8 cellular contexts compared by ENCODE assay signal in genomic region chr12:14256139-14256538, GRCh38.
A peak's percentile ranks its signal among the peaks of the same experiment; 100 is the strongest.
DNase-seq lines count a peak whose midpoint lies in the region; ATAC-seq and TF ChIP-seq lines count a peak whose summit lies in the region.

No MANE protein-coding gene starts in this region.

- peaks cover 9% of the 10 kb centered on the region for H3F3A ChIP-seq in SU-DHL-6 (ENCODE audit: insufficient read depth)

- peak overlapping the region; percentile 52 for H3K9ac ChIP-seq in SU-DHL-6 (ENCODE audit: low read length)

- peak in 8 of 10 experiments; percentile 11 to 58 (median 42) for DNase-seq in CD4-positive, alpha-beta T cell
- DNase-seq in brain microvascular endothelial cell: peak; percentile 67
- DNase-seq in neural crest cell (ENCODE audit: low read depth, low spot score): no peak
- DNase-seq in COR-L47 (lab: John Stamatoyannopoulos, UW): no peak
- no peak for DNase-seq in DMS 273 treated with DMSO at 0.1 percent for 48 hours (lab: John Stamatoyannopoulos, UW)

- CTCF ChIA-PET in CD4-positive, alpha-beta T cell (lab: Charles Lee): interaction anchor here (0.6 to 2.2 kb wide), 5 partner anchors 18 to 198 kb away, joined by 3 to 10 read pairs (median 3); partner anchors contain the start of gene ATF7IP

- H3K79me2 ChIP-seq in SU-DHL-6 (ENCODE audit: insufficient read depth, low read length): no peaks in the 10 kb centered on the region

- H3K4me3 Mint-ChIP-seq in CD4-positive, alpha-beta T cell: peak overlapping the region; percentile 83
- peak overlapping the region; percentile 60 for H3K4me3 Mint-ChIP-seq in neural crest cell

- H4K20me1 ChIP-seq in SU-DHL-6 (ENCODE audit: low read depth, low read length): no peaks in the 10 kb centered on the region

- H3K4me3 ChIP-seq in SU-DHL-6 (ENCODE audit: insufficient read depth, low read length, poor library complexity, severe bottlenecking): no peak overlapping the region
- H3K4me3 ChIP-seq in brain microvascular endothelial cell (ENCODE audit: low read depth, low read length): no peak overlapping the region

- H3K36me3 Mint-ChIP-seq in CD4-positive, alpha-beta T cell (ENCODE audit: low read depth): no peaks in the 10 kb centered on the region
- H3K36me3 Mint-ChIP-seq in neural crest cell (ENCODE audit: low read depth): peaks cover 28% of the 10 kb centered on the region

- ATAC-seq in CD4-positive, alpha-beta T cell (ENCODE audit: poor library complexity): peak; percentile 71
- ATAC-seq in HG02678 (IDR thresholded peaks at IDR 0.05; ENCODE audit: unreplicated experiment) (no peak), GM19035 (IDR thresholded peaks at IDR 0.05; ENCODE audit: unreplicated experiment) (no peak)

- TF ChIP-seq CTCF in CD4-positive, alpha-beta T cell (IDR thresholded peaks at IDR 0.05): no peak
- no peak for TF ChIP-seq CTCF in SU-DHL-6 (IDR thresholded peaks at IDR 0.05; ENCODE audit: insufficient read depth, low read length, poor library complexity, severe bottlenecking)
- TF ChIP-seq CTCF in brain microvascular endothelial cell (IDR thresholded peaks at IDR 0.05; ENCODE audit: low read depth, low read length, missing control alignments): no peak
- TF ChIP-seq CTCF in neural crest cell (conservative IDR thresholded peaks at IDR 0.05): no peak

- POLR2A ChIA-PET in CD4-positive, alpha-beta T cell (lab: Charles Lee): interaction anchor here (0.7 to 2.4 kb wide), 9 partner anchors 16 to 519 kb away, joined by 3 to 50 read pairs (median 7); partner anchors contain the start of gene ATF7IP

- in situ Hi-C loops in brain microvascular endothelial cell (cut with HindIII; ENCODE audit: low pct_ligation_motif_present, low sequenced_read_pairs): no loop called here

- peak overlapping the region; percentile 68 for H3K27ac ChIP-seq in CD4-positive, alpha-beta T cell (ENCODE audit: low read depth, low read length)
- H3K27ac ChIP-seq in SU-DHL-6 (ENCODE audit: low read depth, low read length) (peak overlapping the region; percentile 99), brain microvascular endothelial cell (peak overlapping the region; percentile 91)

- H3K27me3 Mint-ChIP-seq in CD4-positive, alpha-beta T cell: no peaks in the 10 kb centered on the region
- peaks cover 5% of the 10 kb centered on the region for H3K27me3 Mint-ChIP-seq in neural crest cell (ENCODE audit: low read depth)

- no peaks in the 10 kb centered on the region for H3K9me3 ChIP-seq in CD4-positive, alpha-beta T cell (ENCODE audit: control insufficient read depth, low read length)
- H3K9me3 ChIP-seq in SU-DHL-6 (ENCODE audit: insufficient read depth, low read length): no peaks in the 10 kb centered on the region

- peak overlapping the region; percentile 64 for H2AFZ ChIP-seq in SU-DHL-6 (ENCODE audit: low read depth, low read length, severe bottlenecking)

- H3K27me3 ChIP-seq in CD4-positive, alpha-beta T cell (ENCODE audit: control insufficient read depth, insufficient read depth, low read length): no peaks in the 10 kb centered on the region
- H3K27me3 ChIP-seq in SU-DHL-6 (ENCODE audit: low read length): no peaks in the 10 kb centered on the region
- H3K27me3 ChIP-seq in brain microvascular endothelial cell (replicated peaks): no peaks in the 10 kb centered on the region

- peaks cover 2% of the 10 kb centered on the region for H3K9me3 Mint-ChIP-seq in CD4-positive, alpha-beta T cell
- H3K9me3 Mint-ChIP-seq in neural crest cell: peaks cover 17% of the 10 kb centered on the region

- peak overlapping the region; percentile 80 for H3K4me2 ChIP-seq in SU-DHL-6 (ENCODE audit: low read depth, low read length, poor library complexity, severe bottlenecking)

- H3K36me3 ChIP-seq in SU-DHL-6 (ENCODE audit: low read length): no peaks in the 10 kb centered on the region
- no peaks in the 10 kb centered on the region for H3K36me3 ChIP-seq in brain microvascular endothelial cell (replicated peaks)

- peaks cover 61% of the 10 kb centered on the region for H3K4me1 Mint-ChIP-seq in CD4-positive, alpha-beta T cell (ENCODE audit: low read depth)
- H3K4me1 Mint-ChIP-seq in neural crest cell: peaks cover 67% of the 10 kb centered on the region

- H3K27ac Mint-ChIP-seq in CD4-positive, alpha-beta T cell: peak overlapping the region; percentile 98
- H3K27ac Mint-ChIP-seq in neural crest cell (ENCODE audit: unreplicated experiment): peak overlapping the region; percentile 99

- H3K9me2 ChIP-seq in SU-DHL-6 (replicated peaks; ENCODE audit: insufficient read depth, low read length): no peaks in the 10 kb centered on the region

- intact Hi-C loops in CD4-positive, alpha-beta T cell (cut with DNase I, micrococcal nuclease): loop anchor here (1.0 to 5.0 kb wide), 4 partner anchors 18 to 516 kb away; partner anchors contain the start of gene ATF7IP (in 1 of the 2)

Comparison
In these comparisons a context has a peak if more than half of its experiments do, and no peak if none do; other contexts are left out.
1. DNase-seq: peak in CD4-positive, alpha-beta T cell (8 of 10) and brain microvascular endothelial cell (single experiment); none in neural crest cell (single experiment), COR-L47 (single experiment) and DMS 273 treated with DMSO at 0.1 percent for 48 hours (single experiment).
2. Peak in every context shown above with its lines, with median percentiles within 50 percentile points of each other: H3K27ac ChIP-seq.